Comparison of ENCODE assay signal across 8 cellular contexts in genomic region chr19:21082011-21082975, GRCh38. TPM values are rescaled to one million over a fixed set of nuclear protein-coding genes. Genes with fewer than 3 reads are reported as not detected.
DNase-seq lines count a peak whose midpoint lies in the region; ATAC-seq and TF ChIP-seq lines count a peak whose summit lies in the region.

TSS of gene ZNF714 (plus strand) at chr19:21082203. CDS start at chr19:21098269, 16,066 bp downstream.

- H3K9me3 ChIP-seq in RWPE2 (ENCODE audit: severe bottlenecking): no peaks in the 10 kb centered on the region
- H3K9me3 ChIP-seq in neuron (ENCODE audit: low read length): peaks cover 12% of the 10 kb centered on the region

- H3K4me1 ChIP-seq in RWPE2 (ENCODE audit: insufficient read depth, poor library complexity, severe bottlenecking) (peaks cover 8% of the 10 kb centered on the region), foreskin keratinocyte (peaks cover 11% of the 10 kb centered on the region), neuron (ENCODE audit: insufficient read depth, low read length) (peaks cover 7% of the 10 kb centered on the region)

- H3K36me3 ChIP-seq in RWPE2 (ENCODE audit: low read depth) (peaks cover 36% of the 10 kb centered on the region), neuron (ENCODE audit: insufficient read depth, low read length) (peaks cover 37% of the 10 kb centered on the region)

- H2AFZ ChIP-seq in neuron (ENCODE audit: low read depth, low read length): no peak within 1 kb of the TSS

- TF ChIP-seq CTCF in RWPE2 (IDR thresholded peaks at IDR 0.05; ENCODE audit: poor library complexity, severe bottlenecking): no peak
- no peak for TF ChIP-seq CTCF in foreskin keratinocyte (conservative IDR thresholded peaks at IDR 0.05)

- no peaks in the 10 kb centered on the region for H3K27me3 ChIP-seq in RWPE2 (ENCODE audit: insufficient read depth, poor library complexity, severe bottlenecking)
- H3K27me3 ChIP-seq in foreskin keratinocyte: no peaks in the 10 kb centered on the region
- H3K27me3 ChIP-seq in neuron (ENCODE audit: insufficient read depth, low read length): no peaks in the 10 kb centered on the region

- no peak for TF ChIP-seq EP300 in Ishikawa (IDR thresholded peaks at IDR 0.05; ENCODE audit: borderline replicate concordance)

- ATAC-seq in GM21529 (IDR thresholded peaks at IDR 0.05; ENCODE audit: unreplicated experiment) (peak; percentile 94), RWPE2 (ENCODE audit: low read depth) (peak; percentile 99), foreskin keratinocyte (peak; percentile 96)

- peak within 1 kb of the TSS; percentile 73 for H3K4me3 ChIP-seq in RWPE2 (ENCODE audit: severe bottlenecking)
- peak within 1 kb of the TSS; percentile 75 for H3K4me3 ChIP-seq in neuron (ENCODE audit: low read length)

- peak; percentile 80 for DNase-seq in DMS 273 treated with DMSO at 0.1 percent for 48 hours (lab: John Stamatoyannopoulos, UW)
- DNase-seq in RWPE2 (ENCODE audit: low spot score): peak; percentile 91
- peak; percentile 93 for DNase-seq in activated effector memory CD4-positive, alpha-beta T cell treated with anti-CD3 and anti-CD28 coated beads, Interleukin-2, amount 50 U/mL, for 16 hours
- DNase-seq in foreskin keratinocyte: peak; percentile 83 to 93
- DNase-seq in stromal cell of bone marrow (ENCODE audit: low read depth): peak; percentile 83

- peak within 1 kb of the TSS; percentile 61 for H3K27ac ChIP-seq in RWPE2 (ENCODE audit: poor library complexity, severe bottlenecking)
- peak within 1 kb of the TSS; percentile 64 for H3K27ac ChIP-seq in foreskin keratinocyte

- no peak for TF ChIP-seq RAD21 in Ishikawa (IDR thresholded peaks at IDR 0.05; ENCODE audit: low read depth)

TF ChIP-seq in Ishikawa, 13 proteins besides CTCF, POLR2A, EP300 and RAD21:
- TF ChIP-seq TEAD4 (IDR thresholded peaks at IDR 0.05) (0 out of 2 replicates have a peak, but pooled peaks have one; percentile 7), TAF1 (IDR thresholded peaks at IDR 0.05; ENCODE audit: low read depth) (peak; percentile 86), YY1 (IDR thresholded peaks at IDR 0.05; ENCODE audit: low read depth) (peak; percentile 85), USF1 (IDR thresholded peaks at IDR 0.05) (no peak)

RNA-seq across cellular contexts. Expression of gene ZNF714, which starts in this region (rescaled TPM):
- 10.8 and 13.7 TPM in 2 replicates for total RNA-seq in foreskin keratinocyte
- 2.0 and 4.0 TPM in 2 replicates for polyA plus RNA-seq in foreskin keratinocyte

Comparison
In these comparisons a context has a peak if more than half of its experiments do, and no peak if none do; other contexts are left out.
1. Peak in every context shown above with its lines: DNase-seq, ATAC-seq, H3K4me3 ChIP-seq and H3K27ac ChIP-seq.